ENCODE assay signal across 14 cellular contexts in the genomic region with DNA sequence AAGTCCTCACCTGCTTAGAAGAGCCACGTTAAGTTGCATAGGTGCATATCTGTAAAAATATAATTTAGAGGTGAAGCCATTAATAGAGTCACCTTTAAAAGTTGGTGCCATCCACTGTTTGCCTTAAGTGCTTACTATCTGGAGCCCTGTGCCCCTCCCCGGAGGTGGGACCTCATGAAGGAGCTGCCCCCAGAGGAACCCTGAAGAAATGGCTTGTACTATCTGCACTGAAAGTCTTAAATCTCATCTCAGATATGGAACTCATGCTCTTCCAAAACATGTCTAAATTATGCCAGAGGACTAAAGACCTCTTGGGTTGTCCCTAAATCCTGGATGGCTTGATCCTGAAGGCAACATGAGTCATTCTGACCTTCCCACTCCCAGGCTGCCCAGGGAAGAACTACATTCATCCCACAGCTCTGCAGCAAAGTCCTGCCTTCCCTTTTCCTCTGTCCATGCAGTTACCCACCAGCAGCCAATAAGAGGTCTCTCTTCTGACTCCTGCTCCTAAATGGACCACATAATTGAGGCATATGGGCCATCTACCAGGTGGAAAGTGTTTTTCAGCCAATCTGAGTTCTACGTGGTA.
DNase-seq lines count a peak whose midpoint lies in the region; ATAC-seq and TF ChIP-seq lines count a peak whose summit lies in the region.
"Had no signal": no experiment of that assay in that cellular context is flagged by ENCODE, and none has a peak within 500 bp of the region (broad histone marks: within the 10 kb centered on the region; RNA-seq: fewer than 3 reads in every experiment).

No MANE protein-coding gene starts in this region.

- H3K9me3 ChIP-seq in BLaER1 (no peaks in the 10 kb centered on the region), GM23248 (ENCODE audit: low read depth) (no peaks in the 10 kb centered on the region)
- H3K9me3 ChIP-seq: ascending aorta, BE2C, SK-N-SH had no signal

- peaks cover 46% of the 10 kb centered on the region for H3K79me2 ChIP-seq in GM23248 (ENCODE audit: insufficient read depth)

- H3K4me3 ChIP-seq in BLaER1 (no peak overlapping the region), GM23248 (no peak overlapping the region)
- H3K4me3 ChIP-seq: ascending aorta had no signal

- H3K27me3 Mint-ChIP-seq in activated CD8-positive, alpha-beta T cell treated with anti-CD3 and anti-CD28 coated beads for 36 hours, result no peaks in the 10 kb centered on the region
- no peaks in the 10 kb centered on the region for H3K27me3 Mint-ChIP-seq in mesothelial cell of epicardium (ENCODE audit: low read depth)

- H3K9me2 ChIP-seq in GM23248 (ENCODE audit: insufficient read depth), result no peaks in the 10 kb centered on the region
- H3K9me2 ChIP-seq: SK-N-SH had no signal

- H3K9ac ChIP-seq in BLaER1, result no peak overlapping the region
- H3K9ac ChIP-seq in GM23248, result no peak overlapping the region
- H3K9ac ChIP-seq: SK-N-SH had no signal

- intact Hi-C loops in activated CD8-positive, alpha-beta T cell treated with anti-CD3 and anti-CD28 coated beads for 36 hours (cut with micrococcal nuclease), result no loop called here
- intact Hi-C loops in left colon (cut with DNase I, micrococcal nuclease), result loop anchor here in 1 of 2 donors (10.0 kb wide), 1 partner anchor 79 kb away; no protein-coding TSS in a partner anchor

- H4K20me1 ChIP-seq in BLaER1 (peaks cover 100% of the 10 kb centered on the region), GM23248 (ENCODE audit: insufficient read depth) (no peaks in the 10 kb centered on the region)

- in situ Hi-C loops in GM13977 (cut with MboI; ENCODE audit: low pct_unique_long_range_greater_than_20kb, low sequenced_read_pairs, unreplicated experiment) (no loop called here), GM23248 (cut with MboI) (no loop called here)

- POLR2A ChIA-PET in activated CD8-positive, alpha-beta T cell treated with anti-CD3 and anti-CD28 coated beads for 36 hours (lab: Charles Lee), result interaction anchor here (1.0 to 2.3 kb wide), 2 partner anchors 9 to 10 kb away, joined by 3 to 9 read pairs; no protein-coding TSS in a partner anchor

- no peaks in the 10 kb centered on the region for H3K9me3 Mint-ChIP-seq in activated CD8-positive, alpha-beta T cell treated with anti-CD3 and anti-CD28 coated beads for 36 hours
- H3K9me3 Mint-ChIP-seq in mesothelial cell of epicardium, result no peaks in the 10 kb centered on the region

- peak overlapping the region; percentile 91; the same call in 1 of the 2 replicates for H3K4me2 ChIP-seq in BLaER1
- no peak overlapping the region for H3K4me2 ChIP-seq in GM23248 (ENCODE audit: unreplicated experiment)
- H3K4me2 ChIP-seq: SK-N-SH had no signal

- ATAC-seq in activated CD8-positive, alpha-beta T cell treated with anti-CD3 and anti-CD28 coated beads for 36 hours, result no peak
- ATAC-seq in left colon (no peak), HG02981 (IDR thresholded peaks at IDR 0.05; ENCODE audit: unreplicated experiment) (no peak)

- no peak for DNase-seq in GM13977 (ENCODE audit: low spot score)
- peak; percentile 39 for DNase-seq in activated CD8-positive, alpha-beta T cell treated with anti-CD3 and anti-CD28 coated beads for 36 hours
- DNase-seq in mesothelial cell of epicardium (ENCODE audit: low spot score in 2 of 2, unreplicated experiment in 2 of 2), result no peak
- DNase-seq in left colon, result no peak
- no peak for DNase-seq in GM23248
- no peak for DNase-seq in NCI-H446 (lab: John Stamatoyannopoulos, UW)
- DNase-seq: BE2C; effector memory CD4-positive, alpha-beta T cell; glutamatergic neuron; NCI-H1694; SK-N-SH had no signal

- H3K4me3 Mint-ChIP-seq in activated CD8-positive, alpha-beta T cell treated with anti-CD3 and anti-CD28 coated beads for 36 hours, result no peak overlapping the region
- no peak overlapping the region for H3K4me3 Mint-ChIP-seq in mesothelial cell of epicardium

- H3K27ac ChIP-seq in BLaER1, result no peak overlapping the region
- no peak overlapping the region for H3K27ac ChIP-seq in GM23248
- H3K27ac ChIP-seq: ascending aorta had no signal

- peaks cover 78% of the 10 kb centered on the region for H3K36me3 ChIP-seq in BLaER1
- peaks cover 9% of the 10 kb centered on the region; the same call in 1 of the 2 replicates for H3K36me3 ChIP-seq in GM23248 (ENCODE audit: low read depth)

- H3K27ac Mint-ChIP-seq in activated CD8-positive, alpha-beta T cell treated with anti-CD3 and anti-CD28 coated beads for 36 hours, result peak overlapping the region; percentile 74
- peak overlapping the region; percentile 78 for H3K27ac Mint-ChIP-seq in mesothelial cell of epicardium

- peaks cover 42% of the 10 kb centered on the region for H3K4me1 Mint-ChIP-seq in activated CD8-positive, alpha-beta T cell treated with anti-CD3 and anti-CD28 coated beads for 36 hours (ENCODE audit: low read depth)
- peaks cover 34% of the 10 kb centered on the region for H3K4me1 Mint-ChIP-seq in mesothelial cell of epicardium

- H3K4me1 ChIP-seq in BLaER1 (peaks cover 97% of the 10 kb centered on the region), GM23248 (ENCODE audit: insufficient read depth) (peaks cover 13% of the 10 kb centered on the region)

- TF ChIP-seq CTCF in GM13977 (IDR thresholded peaks at IDR 0.05; ENCODE audit: extremely low read depth, insufficient read depth, missing control alignments) (peak; percentile 6), mesothelial cell of epicardium (IDR thresholded peaks at IDR 0.05; ENCODE audit: unreplicated experiment) (no peak)
- TF ChIP-seq CTCF in activated CD8-positive, alpha-beta T cell treated with anti-CD3 and anti-CD28 coated beads for 36 hours (IDR thresholded peaks at IDR 0.05), result no peak

- CTCF ChIA-PET in activated CD8-positive, alpha-beta T cell treated with anti-CD3 and anti-CD28 coated beads for 36 hours (lab: Charles Lee), result no interaction called here

- H2AFZ ChIP-seq in GM23248, result no peak overlapping the region

- H3K36me3 Mint-ChIP-seq in activated CD8-positive, alpha-beta T cell treated with anti-CD3 and anti-CD28 coated beads for 36 hours (ENCODE audit: low read depth), result peaks cover 32% of the 10 kb centered on the region
- H3K36me3 Mint-ChIP-seq in mesothelial cell of epicardium, result peaks cover 49% of the 10 kb centered on the region

- 96 to 97% methylated on average over 3 of the region's 3 CpGs for WGBS in GM23248 (ENCODE audit: low coverage in 1 of 2, low lambda C conversion rate in 2 of 2, missing lambda C conversion rate in 2 of 2), 2 experiments

- no peaks in the 10 kb centered on the region for H3K27me3 ChIP-seq in BLaER1
- no peaks in the 10 kb centered on the region for H3K27me3 ChIP-seq in GM23248 (replicated peaks; ENCODE audit: insufficient read depth)
- H3K27me3 ChIP-seq: ascending aorta, BE2C had no signal

- H3F3A ChIP-seq in GM23248 (ENCODE audit: insufficient read depth), result peaks cover 30% of the 10 kb centered on the region
